In the genomic region with DNA sequence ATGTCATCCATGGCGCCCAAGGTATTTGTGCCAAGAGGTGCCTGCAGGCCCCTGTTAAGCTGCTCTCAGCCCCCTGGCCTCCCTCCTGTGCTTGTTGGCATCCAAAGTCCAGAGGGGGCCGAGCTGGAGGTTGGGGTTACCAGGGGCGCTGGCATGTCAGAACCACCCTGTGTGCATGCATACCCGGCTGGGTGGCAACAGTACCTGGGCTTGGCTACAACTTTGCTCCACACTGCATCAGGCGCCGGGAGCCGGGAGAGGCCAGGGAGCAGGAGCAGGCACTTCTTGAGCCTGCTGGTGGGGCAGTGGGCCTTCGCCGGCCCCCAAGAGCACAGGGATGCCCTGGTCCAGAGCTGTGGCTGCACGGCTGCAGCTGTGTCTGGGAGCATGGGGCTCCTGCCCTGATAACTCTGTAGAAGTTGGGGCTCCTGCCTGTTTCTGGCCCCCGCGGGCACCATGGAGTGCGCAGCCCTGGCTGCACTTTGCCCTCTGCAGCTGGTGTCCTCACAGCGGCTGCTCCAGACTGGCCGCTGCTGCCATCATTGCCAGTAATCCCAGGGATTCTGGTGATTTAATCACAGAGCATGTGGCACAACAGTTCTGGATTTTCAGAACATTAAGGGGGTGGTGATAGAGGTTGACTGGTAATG, we compare ENCODE assay signal across 19 cellular contexts.
DNase-seq lines count a peak whose midpoint lies in the region; ATAC-seq, FAIRE-seq and TF ChIP-seq lines count a peak whose summit lies in the region.
"Had no signal": no experiment of that assay in that cellular context is flagged by ENCODE, and none has a peak within 500 bp of the region (broad histone marks: within the 10 kb centered on the region; RNA-seq: fewer than 3 reads in every experiment).

No MANE protein-coding gene starts in this region.

- no peak overlapping the region for H3K4me2 ChIP-seq in trophoblast cell (ENCODE audit: low read length)
- no peak overlapping the region for H3K4me2 ChIP-seq in hepatocyte

- H3K9ac ChIP-seq in trophoblast cell (ENCODE audit: low read length) = no peak overlapping the region

- H4K20me1 ChIP-seq in hepatocyte (ENCODE audit: insufficient read depth, poor library complexity, severe bottlenecking) = no peaks in the 10 kb centered on the region

- H3K4me1 ChIP-seq in left ventricle myocardium inferior = peaks cover 89% of the 10 kb centered on the region
- peaks cover 0 to 2% of the 10 kb centered on the region in 2 experiments for H3K4me1 ChIP-seq in trophoblast cell (ENCODE audit: control insufficient read depth in 1 of 2, insufficient read depth in 2 of 2, low read length in 2 of 2)
- peaks cover 4 to 93% (median 39%) of the 10 kb centered on the region in 4 donors for H3K4me1 ChIP-seq in tibial nerve
- no peaks in the 10 kb centered on the region for H3K4me1 ChIP-seq in hepatocyte (ENCODE audit: insufficient read depth)

- H3K79me2 ChIP-seq in trophoblast cell (ENCODE audit: control insufficient read depth, insufficient read depth, low read length, poor library complexity) = no peaks in the 10 kb centered on the region
- H3K79me2 ChIP-seq in hepatocyte = no peaks in the 10 kb centered on the region

- no peak for FAIRE-seq in HTR-8/SVneo (lab: Jason Lieb, UNC)
- FAIRE-seq: A204.1, GM12891 had no signal

- H2BK12ac ChIP-seq in trophoblast cell (ENCODE audit: low read length) = no peak overlapping the region

- no peak overlapping the region for H4K8ac ChIP-seq in trophoblast cell (ENCODE audit: low read depth, low read length)

- H3K23ac ChIP-seq in trophoblast cell (ENCODE audit: low read length) = no peak overlapping the region

- no peak overlapping the region for H3K18ac ChIP-seq in trophoblast cell (ENCODE audit: low read length)

- H3K9me3 ChIP-seq in left ventricle myocardium inferior (replicated peaks) = no peaks in the 10 kb centered on the region
- no peaks in the 10 kb centered on the region for H3K9me3 ChIP-seq in trophoblast cell (ENCODE audit: insufficient read depth, low read depth, low read length)
- H3K9me3 ChIP-seq in tibial nerve = no peaks in the 10 kb centered on the region
- H3K9me3 ChIP-seq in hepatocyte (ENCODE audit: low read depth) = no peaks in the 10 kb centered on the region
- H3K9me3 ChIP-seq: HAP-1 had no signal

- H3K4ac ChIP-seq in trophoblast cell (ENCODE audit: low read depth, low read length) = no peak overlapping the region

- H3K36me3 ChIP-seq in left ventricle myocardium inferior = peaks cover 31% of the 10 kb centered on the region
- H3K36me3 ChIP-seq in trophoblast cell (ENCODE audit: control insufficient read depth in 1 of 2, insufficient read depth in 2 of 2, low read length in 2 of 2) = peaks cover 13 to 15% of the 10 kb centered on the region in 2 experiments
- peaks cover 0 to 24% (median 0%) of the 10 kb centered on the region in 3 donors for H3K36me3 ChIP-seq in tibial nerve
- no peaks in the 10 kb centered on the region for H3K36me3 ChIP-seq in hepatocyte (replicated peaks; ENCODE audit: insufficient read depth, low read depth)

- H2AFZ ChIP-seq in trophoblast cell (ENCODE audit: insufficient read depth, low read length, poor library complexity) (no peak overlapping the region), hepatocyte (no peak overlapping the region)

- H4K12ac ChIP-seq in trophoblast cell (ENCODE audit: low read depth, low read length) = peak overlapping the region; percentile 43

- H3K9me2 ChIP-seq in hepatocyte (replicated peaks; ENCODE audit: insufficient read depth) = no peaks in the 10 kb centered on the region

- peak overlapping the region; percentile 64 for H3K27ac ChIP-seq in left ventricle myocardium inferior (replicated peaks)
- no peak overlapping the region for H3K27ac ChIP-seq in trophoblast cell (ENCODE audit: low read depth, low read length)
- peak overlapping the region; percentile 10 to 90 (median 72) for H3K27ac ChIP-seq in tibial nerve
- H3K27ac ChIP-seq in hepatocyte = no peak overlapping the region
- H3K27ac ChIP-seq: C4-2B had no signal

- no peak overlapping the region for H4K91ac ChIP-seq in trophoblast cell (ENCODE audit: low read depth, low read length)

- no peak overlapping the region for H2AK5ac ChIP-seq in trophoblast cell (ENCODE audit: low read length)

- no peak for DNase-seq in left ventricle myocardium inferior
- DNase-seq in left ventricle myocardium superior = no peak
- DNase-seq in cortex of kidney (lab: John Stamatoyannopoulos, UW) = peak; percentile 17
- no peak for DNase-seq in trophoblast cell
- DNase-seq in tibial nerve (ENCODE audit: low spot score in 2 of 2) = no peak
- no peak for DNase-seq in hepatocyte (ENCODE audit: low spot score)
- DNase-seq in SKM-1 treated with dmso at 0.1 percent for 144 hours (lab: John Stamatoyannopoulos, UW; ENCODE audit: unreplicated experiment) = no peak
- DNase-seq in HTR-8/SVneo (ENCODE audit: insufficient read length, low spot score) = no peak
- DNase-seq: DMS79, IMR-90, Kasumi-1, NCI-H1417 treated with DMSO at 0.1 percent for 48 hours, NCI-H2029 treated with DMSO at 0.1 percent for 48 hours, NCI-H524 treated with DMSO at 0.1 percent for 48 hours, PC-3 had no signal

- no peak for TF ChIP-seq POLR2A in tibial nerve (IDR thresholded peaks at IDR 0.05)

- no peak overlapping the region for H2BK120ac ChIP-seq in trophoblast cell (ENCODE audit: insufficient read depth, low read length, poor library complexity)

- TF ChIP-seq CTCF in left ventricle myocardium inferior (IDR thresholded peaks at IDR 0.05; ENCODE audit: borderline replicate concordance) (no peak), tibial nerve (IDR thresholded peaks at IDR 0.05) (no peak), hepatocyte (IDR thresholded peaks at IDR 0.05; ENCODE audit: poor library complexity) (no peak)

- H3K4me3 ChIP-seq in left ventricle myocardium inferior = no peak overlapping the region
- H3K4me3 ChIP-seq in trophoblast cell (ENCODE audit: low read depth, low read length) = no peak overlapping the region
- H3K4me3 ChIP-seq in tibial nerve = no peak overlapping the region
- no peak overlapping the region for H3K4me3 ChIP-seq in hepatocyte
- H3K4me3 ChIP-seq: HAP-1 had no signal

- no peak overlapping the region for H2BK5ac ChIP-seq in trophoblast cell (ENCODE audit: low read depth, low read length, poor library complexity)

- no peak overlapping the region for H3K14ac ChIP-seq in trophoblast cell (ENCODE audit: low read length)

- H3K79me1 ChIP-seq in trophoblast cell (ENCODE audit: low read length) = no peaks in the 10 kb centered on the region

- ATAC-seq in left ventricle myocardium superior = no peak
- ATAC-seq: PC-3 had no signal

- peak in 1 of 2 donors; percentile 18 for TF ChIP-seq EP300 in tibial nerve (IDR thresholded peaks at IDR 0.05)

- intact Hi-C loops in left ventricle myocardium inferior (cut with micrococcal nuclease) (no loop called here), left ventricle myocardium superior (cut with micrococcal nuclease) (no loop called here)

- H3K27me3 ChIP-seq in left ventricle myocardium inferior (ENCODE audit: low read depth) (no peaks in the 10 kb centered on the region), trophoblast cell (ENCODE audit: insufficient read depth, low read length) (no peaks in the 10 kb centered on the region), tibial nerve (no peaks in the 10 kb centered on the region), hepatocyte (no peaks in the 10 kb centered on the region)

- WGBS in trophoblast cell (ENCODE audit: extremely low coverage, insufficient coverage, insufficient read length) = no CpG with 5 or more reads among the region's 15 CpGs
- WGBS in tibial nerve, 2 donors = 81 to 86% methylated on average over 10 to 11 of the region's 15 CpGs
- 92% methylated on average over 15 of the region's 15 CpGs for WGBS in hepatocyte (ENCODE audit: low lambda C conversion rate, missing lambda C conversion rate)

Comparison
In these comparisons a context has a peak if more than half of its experiments do, and no peak if none do; other contexts are left out.
1. H3K27ac ChIP-seq: peak in left ventricle myocardium inferior (single experiment) and tibial nerve (4 of 4); none in trophoblast cell (single experiment) and hepatocyte (single experiment).